9 cellular contexts compared by ENCODE assay signal in the genomic region with DNA sequence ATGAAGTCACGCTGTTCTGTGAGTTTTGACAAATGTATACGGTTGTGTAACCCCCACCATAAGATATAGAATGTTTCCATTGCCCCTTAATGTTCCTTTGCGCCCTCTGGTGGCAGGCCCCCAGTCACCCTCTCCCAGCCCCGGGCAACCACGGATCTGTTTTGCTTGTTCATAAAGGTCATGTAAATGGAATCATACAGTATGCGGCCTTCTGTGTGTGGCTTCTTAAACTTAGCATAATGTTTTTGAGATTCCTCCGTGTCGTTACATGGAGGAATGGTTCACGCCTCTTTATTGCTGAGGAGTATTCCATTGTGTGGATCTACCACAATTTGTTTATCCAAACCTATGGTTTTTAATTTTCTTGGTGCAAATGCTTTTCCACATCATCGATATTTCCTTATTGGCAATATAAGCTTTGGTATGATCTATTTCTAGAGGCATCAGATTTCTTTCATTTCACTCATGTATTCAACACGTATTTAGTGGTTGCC. TPM values are rescaled to one million over a fixed set of nuclear protein-coding genes. Genes with fewer than 3 reads are reported as not detected.
DNase-seq lines count a peak whose midpoint lies in the region; ATAC-seq and TF ChIP-seq lines count a peak whose summit lies in the region.
"Had no signal": no experiment of that assay in that cellular context is flagged by ENCODE, and none has a peak within 500 bp of the region (broad histone marks: within the 10 kb centered on the region; RNA-seq: fewer than 3 reads in every experiment).

No MANE protein-coding gene starts in this region.

- TF ChIP-seq CTCF in PC-3 (conservative IDR thresholded peaks at IDR 0.05; ENCODE audit: low read depth, low read length) (peak; percentile 86), fibroblast of mammary gland (conservative IDR thresholded peaks at IDR 0.05; ENCODE audit: control insufficient read depth, insufficient read depth, low read depth, low read length) (peak; percentile 78), tibial artery (IDR thresholded peaks at IDR 0.05) (peak; percentile 74 to 75)

- POLR2A ChIA-PET in PC-3 (lab: Charles Lee; ENCODE audit: unreplicated experiment), result no interaction called here

- no peaks in the 10 kb centered on the region for H3K9me3 Mint-ChIP-seq in activated T-cell treated with anti-CD3 and anti-CD28 coated beads, Interleukin-2, amount 50 U/mL, for 4 hours

- no peaks in the 10 kb centered on the region for H4K20me1 ChIP-seq in PC-3 (ENCODE audit: low read length)
- H4K20me1 ChIP-seq: BLaER1 treated with 17β-estradiol and CSF1 and Interleukin-3, amounts not matched to agents 10 nM and 100 nM had no signal

- no TSS peak for BruUV-seq in PC-3 (replicated peaks; lab: Mats Ljungman, UMichigan)

- peaks cover 2% of the 10 kb centered on the region for H3K4me1 Mint-ChIP-seq in activated T-cell treated with anti-CD3 and anti-CD28 coated beads, Interleukin-2, amount 50 U/mL, for 4 hours (ENCODE audit: low read depth)

- H3K4me3 ChIP-seq in PC-3 (ENCODE audit: low read length) (no peak overlapping the region), fibroblast of mammary gland (ENCODE audit: control insufficient read depth, low read depth, low read length) (no peak overlapping the region), tibial artery (no peak overlapping the region)
- H3K4me3 ChIP-seq: BLaER1 treated with 17β-estradiol and CSF1 and Interleukin-3, amounts not matched to agents 10 nM and 100 nM had no signal

- H3K4me3 Mint-ChIP-seq in activated T-cell treated with anti-CD3 and anti-CD28 coated beads, Interleukin-2, amount 50 U/mL, for 4 hours, result no peak overlapping the region

- CTCF ChIA-PET in PC-3 (lab: Charles Lee), result no interaction called here

- H3K79me2 ChIP-seq in PC-3 (ENCODE audit: low read length), result no peaks in the 10 kb centered on the region

- peaks cover 2% of the 10 kb centered on the region for H3K36me3 Mint-ChIP-seq in activated T-cell treated with anti-CD3 and anti-CD28 coated beads, Interleukin-2, amount 50 U/mL, for 4 hours (ENCODE audit: insufficient read depth)

- no peak overlapping the region for H3K9ac ChIP-seq in PC-3 (ENCODE audit: low read length)
- H3K9ac ChIP-seq: BLaER1 treated with 17β-estradiol and CSF1 and Interleukin-3, amounts not matched to agents 10 nM and 100 nM had no signal

- no peaks in the 10 kb centered on the region for H3K27me3 Mint-ChIP-seq in activated T-cell treated with anti-CD3 and anti-CD28 coated beads, Interleukin-2, amount 50 U/mL, for 4 hours (ENCODE audit: low read depth)

- no peaks in the 10 kb centered on the region for H3F3A ChIP-seq in PC-3 (ENCODE audit: low read length, unreplicated experiment)

- ATAC-seq in HG03354 (IDR thresholded peaks at IDR 0.05; ENCODE audit: poor library complexity, severe bottlenecking, unreplicated experiment) (peak; percentile 79), PC-3 (peak; percentile 66)
- ATAC-seq in activated T-cell treated with anti-CD3 and anti-CD28 coated beads, Interleukin-2, amount 50 U/mL, for 4 hours, result peak; percentile 79 to 86

- H2AFZ ChIP-seq in PC-3 (ENCODE audit: low read length), result no peak overlapping the region

- H3K36me3 ChIP-seq in PC-3 (ENCODE audit: low read depth, low read length) (no peaks in the 10 kb centered on the region), tibial artery (peaks cover under 1 to 26% (median 4%) of the 10 kb centered on the region in 3 donors)
- H3K36me3 ChIP-seq: BLaER1 treated with 17β-estradiol and CSF1 and Interleukin-3, amounts not matched to agents 10 nM and 100 nM had no signal

- no peaks in the 10 kb centered on the region for H3K9me2 ChIP-seq in PC-3 (replicated peaks; ENCODE audit: low read length)

- no peak overlapping the region for H3K4me2 ChIP-seq in PC-3 (ENCODE audit: low read length)

- H3K27me3 ChIP-seq in PC-3 (ENCODE audit: low read length), result no peaks in the 10 kb centered on the region
- no peaks in the 10 kb centered on the region for H3K27me3 ChIP-seq in tibial artery
- H3K27me3 ChIP-seq: BLaER1 treated with 17β-estradiol and CSF1 and Interleukin-3, amounts not matched to agents 10 nM and 100 nM had no signal

- intact Hi-C loops in PC-3 (cut with micrococcal nuclease), result loop anchor here (1.0 kb wide), 1 partner anchor 177 kb away; a partner anchor contains a TSS
- intact Hi-C loops in tibial artery (cut with DNase I; ENCODE audit: low total_unique reads), result loop anchor here (1.0 kb wide), 1 partner anchor 177 kb away; a partner anchor contains a TSS

- H3K9me3 ChIP-seq in PC-3 (ENCODE audit: low read length), result no peaks in the 10 kb centered on the region
- H3K9me3 ChIP-seq in tibial artery, result no peaks in the 10 kb centered on the region
- H3K9me3 ChIP-seq: BLaER1 treated with 17β-estradiol and CSF1 and Interleukin-3, amounts not matched to agents 10 nM and 100 nM had no signal

- H3K27ac ChIP-seq in PC-3 (ENCODE audit: low read length), result no peak overlapping the region
- H3K27ac ChIP-seq in tibial artery, result no peak overlapping the region
- H3K27ac ChIP-seq: BLaER1 treated with 17β-estradiol and CSF1 and Interleukin-3, amounts not matched to agents 10 nM and 100 nM had no signal

- H3K4me1 ChIP-seq in PC-3 (ENCODE audit: insufficient read depth, low read length) (no peaks in the 10 kb centered on the region), tibial artery (no peaks in the 10 kb centered on the region)

- DNase-seq in NCI-H1436 (lab: John Stamatoyannopoulos, UW), result peak; percentile 39
- no peak for DNase-seq in NCI-H1436 treated with DMSO at 0.1 percent for 48 hours (lab: John Stamatoyannopoulos, UW)
- peak; percentile 59 for DNase-seq in PC-3
- peak; percentile 81 for DNase-seq in activated T-cell treated with anti-CD3 and anti-CD28 coated beads, Interleukin-2, amount 50 U/mL, for 4 hours
- peak; percentile 32 for DNase-seq in fibroblast of mammary gland (ENCODE audit: low read depth)
- DNase-seq in occipital lobe (lab: John Stamatoyannopoulos, UW), result peak; percentile 3
- peak; percentile 74 to 78 for DNase-seq in tibial artery

RNA-seq across cellular contexts. Expression of a gene that starts 28.4 kb away (rescaled TPM):
- total RNA-seq in PC-3 (2014; rRNA removed) (10.5 and 11.2 TPM in 2 replicates), occipital lobe (31.2 TPM)
- 10 to 100 TPM; 29.1 to 32.8 (median 29.7) TPM for total RNA-seq in activated T-cell treated with anti-CD3 and anti-CD28 coated beads, Interleukin-2, amount 50 U/mL, for 4 hours
